ENCODE assay signal across 7 cellular contexts in the genomic region with DNA sequence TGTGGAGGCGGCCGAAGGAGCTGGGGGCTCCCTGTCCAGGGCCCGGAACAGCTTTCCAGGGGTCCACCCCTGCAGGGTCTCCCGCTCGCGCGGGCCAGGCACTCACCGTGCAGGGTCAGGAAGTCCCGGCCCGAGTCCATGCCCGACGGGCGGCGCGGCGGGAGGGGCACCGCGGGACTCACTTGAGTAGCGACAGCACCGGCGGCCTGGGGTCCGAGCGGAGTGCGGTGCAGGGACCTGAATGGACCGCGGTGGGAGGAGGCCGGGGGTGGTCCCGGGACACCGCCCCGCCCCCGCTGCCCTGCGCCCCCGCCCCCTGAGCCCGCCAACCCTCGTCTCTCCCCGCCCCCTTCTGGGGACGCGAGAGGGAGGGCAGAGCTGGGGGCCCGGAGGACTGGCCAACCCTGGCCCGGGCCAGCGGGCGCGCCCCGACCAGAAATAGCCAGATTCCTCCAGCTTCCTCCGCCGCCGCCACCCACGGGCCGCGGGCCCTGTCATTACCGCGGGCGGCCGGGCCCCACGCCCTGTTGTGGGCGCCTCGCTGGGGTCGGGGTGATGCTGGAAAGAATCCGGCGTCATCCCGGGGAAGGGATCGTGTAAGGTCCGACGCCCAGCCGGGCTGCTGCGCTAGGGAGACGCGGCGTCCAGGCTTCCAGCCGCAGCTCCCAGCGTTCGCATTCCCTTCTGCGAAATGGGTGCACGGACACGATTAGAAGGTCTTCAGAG. TPM values are rescaled to one million over a fixed set of nuclear protein-coding genes. Genes with fewer than 3 reads are reported as not detected.
A peak's percentile ranks its signal among the peaks of the same experiment; 100 is the strongest.
DNase-seq lines count a peak whose midpoint lies in the region; ATAC-seq, FAIRE-seq and TF ChIP-seq lines count a peak whose summit lies in the region.

A gene (minus strand): TSS at position 243 of the 726 bp plus-strand sequence. CDS start 103 bp downstream, at position 140.

- H3K27me3 Mint-ChIP-seq in activated CD4-positive, alpha-beta memory T cell treated with anti-CD3 and anti-CD28 coated beads for 36 hours, result peaks cover 1% of the 10 kb centered on the region
- H3K27me3 Mint-ChIP-seq in memory B cell, result peaks cover 21% of the 10 kb centered on the region

- peak within 1 kb of the TSS in 4 of 5 donors; percentile 46 to 87 (median 73) for H3K9ac ChIP-seq in subcutaneous abdominal adipose tissue (ENCODE audit: low read length in 5 of 5)

- POLR2A ChIA-PET in activated CD4-positive, alpha-beta memory T cell treated with anti-CD3 and anti-CD28 coated beads for 36 hours (lab: Charles Lee), result interaction anchor here (1.1 kb wide), 1 partner anchor 136 kb away, joined by 3 read pairs; a partner anchor contains a TSS

- H3K4me3 ChIP-seq in epithelial cell of esophagus (ENCODE audit: low read length), result peak within 1 kb of the TSS; percentile 54
- H3K4me3 ChIP-seq in subcutaneous abdominal adipose tissue (ENCODE audit: low read depth in 1 of 5, low read length in 5 of 5), result peak within 1 kb of the TSS; percentile 64 to 77 (median 75)

- H3K27ac ChIP-seq in subcutaneous abdominal adipose tissue (ENCODE audit: low read depth, low read length), result peak within 1 kb of the TSS; percentile 75

- peaks cover 28% of the 10 kb centered on the region for H3K4me1 Mint-ChIP-seq in activated CD4-positive, alpha-beta memory T cell treated with anti-CD3 and anti-CD28 coated beads for 36 hours (ENCODE audit: low read depth)
- H3K4me1 Mint-ChIP-seq in memory B cell, result peaks cover 12% of the 10 kb centered on the region

- CTCF ChIA-PET in activated CD4-positive, alpha-beta memory T cell treated with anti-CD3 and anti-CD28 coated beads for 36 hours (lab: Charles Lee), result interaction anchor here (1.6 kb wide), 1 partner anchor 10 kb away, joined by 5 read pairs; a partner anchor contains a TSS

- H3K36me3 ChIP-seq in subcutaneous abdominal adipose tissue (ENCODE audit: control insufficient read depth in 5 of 5, insufficient read depth in 5 of 5, low read length in 5 of 5), result no peaks in the 10 kb centered on the region

- no peak for FAIRE-seq in HTR-8/SVneo (lab: Jason Lieb, UNC)

- ATAC-seq in memory B cell (ENCODE audit: low read depth) (no peak), HG02588 (IDR thresholded peaks at IDR 0.05; ENCODE audit: unreplicated experiment) (no peak)

- no peaks in the 10 kb centered on the region for H3K27me3 ChIP-seq in subcutaneous abdominal adipose tissue (ENCODE audit: control insufficient read depth in 5 of 5, insufficient read depth in 4 of 5, low read length in 5 of 5)

- H3K27ac Mint-ChIP-seq in activated CD4-positive, alpha-beta memory T cell treated with anti-CD3 and anti-CD28 coated beads for 36 hours, result no peak within 1 kb of the TSS
- no peak within 1 kb of the TSS for H3K27ac Mint-ChIP-seq in memory B cell

- peak within 1 kb of the TSS; percentile 59 for H3K4me3 Mint-ChIP-seq in activated CD4-positive, alpha-beta memory T cell treated with anti-CD3 and anti-CD28 coated beads for 36 hours
- peak within 1 kb of the TSS; percentile 67 for H3K4me3 Mint-ChIP-seq in memory B cell

- H3K9me3 ChIP-seq in subcutaneous abdominal adipose tissue (ENCODE audit: control insufficient read depth in 5 of 5, low read length in 5 of 5), result no peaks in the 10 kb centered on the region

- no peaks in the 10 kb centered on the region for H3K9me3 Mint-ChIP-seq in activated CD4-positive, alpha-beta memory T cell treated with anti-CD3 and anti-CD28 coated beads for 36 hours
- no peaks in the 10 kb centered on the region for H3K9me3 Mint-ChIP-seq in memory B cell

- DNase-seq in HTR-8/SVneo (ENCODE audit: insufficient read length, low spot score), result peak; percentile 22
- DNase-seq in activated CD4-positive, alpha-beta memory T cell treated with anti-CD3 and anti-CD28 coated beads for 36 hours, result peak; percentile 61
- DNase-seq in epithelial cell of esophagus (ENCODE audit: low read depth), result peak; percentile 57
- DNase-seq in memory B cell (ENCODE audit: low spot score in 2 of 2), result no peak
- no peak for DNase-seq in GM13976 (ENCODE audit: low spot score)

- no peak for TF ChIP-seq CTCF in epithelial cell of esophagus (IDR thresholded peaks at IDR 0.05; ENCODE audit: insufficient read depth, low read depth, low read length, missing control alignments)
- TF ChIP-seq CTCF in GM13976 (IDR thresholded peaks at IDR 0.05; ENCODE audit: borderline replicate concordance, control extremely low read depth, extremely low read depth, insufficient read depth, missing control alignments), result no peak

- in situ Hi-C loops in GM13976 (cut with MboI; ENCODE audit: low sequenced_read_pairs, unreplicated experiment), result no loop called here

- no peaks in the 10 kb centered on the region for H3K36me3 Mint-ChIP-seq in activated CD4-positive, alpha-beta memory T cell treated with anti-CD3 and anti-CD28 coated beads for 36 hours
- peaks cover 2% of the 10 kb centered on the region for H3K36me3 Mint-ChIP-seq in memory B cell

- intact Hi-C loops in activated CD4-positive, alpha-beta memory T cell treated with anti-CD3 and anti-CD28 coated beads for 36 hours (cut with micrococcal nuclease), result no loop called here

- H3K4me1 ChIP-seq in subcutaneous abdominal adipose tissue (ENCODE audit: control insufficient read depth in 5 of 5, insufficient read depth in 5 of 5, low read length in 5 of 5), result peaks cover 0 to 42% (median 29%) of the 10 kb centered on the region in 5 donors

RNA-seq across cellular contexts. Expression of the gene that starts here (rescaled TPM):
- total RNA-seq in activated CD4-positive, alpha-beta memory T cell treated with anti-CD3 and anti-CD28 coated beads for 36 hours, result 10 to 100 TPM; 17.3 to 17.6 TPM

Comparison
In these comparisons a context has a peak if more than half of its experiments do, and no peak if none do; other contexts are left out.
1. DNase-seq: peak in HTR-8/SVneo (single experiment), activated CD4-positive, alpha-beta memory T cell treated with anti-CD3 and anti-CD28 coated beads for 36 hours (single experiment) and epithelial cell of esophagus (single experiment); none in memory B cell (0 of 2) and GM13976 (single experiment).